1 cellular context compared by ENCODE assay signal in the genomic region with DNA sequence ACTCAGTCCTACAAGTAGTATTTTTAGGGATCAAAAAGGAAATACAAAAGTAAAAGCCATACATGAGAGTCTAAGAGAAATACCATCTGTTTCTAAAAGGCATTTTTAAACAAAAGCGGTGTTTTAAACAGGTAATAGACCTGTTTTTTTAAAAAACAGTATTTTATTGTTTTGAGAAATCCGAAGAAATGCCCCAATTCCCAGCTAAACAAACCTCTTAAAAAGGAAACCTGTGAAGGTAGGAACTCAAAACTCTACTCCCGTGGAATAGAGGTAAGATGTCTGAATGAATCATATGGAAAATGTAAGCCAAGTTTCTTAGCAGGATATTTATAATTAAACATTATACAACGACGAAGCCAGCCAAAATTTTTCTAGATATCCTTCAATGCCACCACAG.
TF ChIP-seq lines count a peak whose summit lies in the region.

No MANE protein-coding gene starts in this region.

TF ChIP-seq in HepG2, 621 proteins besides CTCF, POLR2A, EP300 and RAD21:
- TF ChIP-seq TARDBP (CRISPR knock-in tag; IDR thresholded peaks at IDR 0.05) (no peak), HNRNPUL1 (IDR thresholded peaks at IDR 0.05; ENCODE audit: low read depth, low read length) (no peak), ISX (CRISPR knock-in tag; conservative IDR thresholded peaks at IDR 0.05) (no peak), ZNF678 (CRISPR knock-in tag; IDR thresholded peaks at IDR 0.05) (no peak), TSC22D2 (CRISPR knock-in tag; IDR thresholded peaks at IDR 0.05; ENCODE audit: borderline replicate concordance) (no peak), HHEX (CRISPR knock-in tag; IDR thresholded peaks at IDR 0.05) (no peak), ZNF615 (CRISPR knock-in tag; IDR thresholded peaks at IDR 0.05; ENCODE audit: borderline replicate concordance) (no peak)
- TF ChIP-seq, protein P1, sequence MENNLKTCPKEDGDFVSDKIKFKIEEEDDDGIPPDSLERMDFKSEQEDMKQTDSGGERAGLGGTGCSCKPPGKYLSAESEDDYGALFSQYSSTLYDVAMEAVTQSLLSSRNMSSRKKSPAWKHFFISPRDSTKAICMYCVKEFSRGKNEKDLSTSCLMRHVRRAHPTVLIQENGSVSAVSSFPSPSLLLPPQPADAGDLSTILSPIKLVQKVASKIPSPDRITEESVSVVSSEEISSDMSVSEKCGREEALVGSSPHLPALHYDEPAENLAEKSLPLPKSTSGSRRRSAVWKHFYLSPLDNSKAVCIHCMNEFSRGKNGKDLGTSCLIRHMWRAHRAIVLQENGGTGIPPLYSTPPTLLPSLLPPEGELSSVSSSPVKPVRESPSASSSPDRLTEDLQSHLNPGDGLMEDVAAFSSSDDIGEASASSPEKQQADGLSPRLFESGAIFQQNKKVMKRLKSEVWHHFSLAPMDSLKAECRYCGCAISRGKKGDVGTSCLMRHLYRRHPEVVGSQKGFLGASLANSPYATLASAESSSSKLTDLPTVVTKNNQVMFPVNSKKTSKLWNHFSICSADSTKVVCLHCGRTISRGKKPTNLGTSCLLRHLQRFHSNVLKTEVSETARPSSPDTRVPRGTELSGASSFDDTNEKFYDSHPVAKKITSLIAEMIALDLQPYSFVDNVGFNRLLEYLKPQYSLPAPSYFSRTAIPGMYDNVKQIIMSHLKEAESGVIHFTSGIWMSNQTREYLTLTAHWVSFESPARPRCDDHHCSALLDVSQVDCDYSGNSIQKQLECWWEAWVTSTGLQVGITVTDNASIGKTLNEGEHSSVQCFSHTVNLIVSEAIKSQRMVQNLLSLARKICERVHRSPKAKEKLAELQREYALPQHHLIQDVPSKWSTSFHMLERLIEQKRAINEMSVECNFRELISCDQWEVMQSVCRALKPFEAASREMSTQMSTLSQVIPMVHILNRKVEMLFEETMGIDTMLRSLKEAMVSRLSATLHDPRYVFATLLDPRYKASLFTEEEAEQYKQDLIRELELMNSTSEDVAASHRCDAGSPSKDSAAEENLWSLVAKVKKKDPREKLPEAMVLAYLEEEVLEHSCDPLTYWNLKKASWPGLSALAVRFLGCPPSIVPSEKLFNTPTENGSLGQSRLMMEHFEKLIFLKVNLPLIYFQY (CRISPR knock-in tag; IDR thresholded peaks at IDR 0.05; ENCODE audit: borderline replicate concordance) = no peak
- TF ChIP-seq, protein P2, sequence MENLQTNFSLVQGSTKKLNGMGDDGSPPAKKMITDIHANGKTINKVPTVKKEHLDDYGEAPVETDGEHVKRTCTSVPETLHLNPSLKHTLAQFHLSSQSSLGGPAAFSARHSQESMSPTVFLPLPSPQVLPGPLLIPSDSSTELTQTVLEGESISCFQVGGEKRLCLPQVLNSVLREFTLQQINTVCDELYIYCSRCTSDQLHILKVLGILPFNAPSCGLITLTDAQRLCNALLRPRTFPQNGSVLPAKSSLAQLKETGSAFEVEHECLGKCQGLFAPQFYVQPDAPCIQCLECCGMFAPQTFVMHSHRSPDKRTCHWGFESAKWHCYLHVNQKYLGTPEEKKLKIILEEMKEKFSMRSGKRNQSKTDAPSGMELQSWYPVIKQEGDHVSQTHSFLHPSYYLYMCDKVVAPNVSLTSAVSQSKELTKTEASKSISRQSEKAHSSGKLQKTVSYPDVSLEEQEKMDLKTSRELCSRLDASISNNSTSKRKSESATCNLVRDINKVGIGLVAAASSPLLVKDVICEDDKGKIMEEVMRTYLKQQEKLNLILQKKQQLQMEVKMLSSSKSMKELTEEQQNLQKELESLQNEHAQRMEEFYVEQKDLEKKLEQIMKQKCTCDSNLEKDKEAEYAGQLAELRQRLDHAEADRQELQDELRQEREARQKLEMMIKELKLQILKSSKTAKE (CRISPR knock-in tag; IDR thresholded peaks at IDR 0.05; ENCODE audit: borderline replicate concordance) = no peak
- TF ChIP-seq, protein P3, sequence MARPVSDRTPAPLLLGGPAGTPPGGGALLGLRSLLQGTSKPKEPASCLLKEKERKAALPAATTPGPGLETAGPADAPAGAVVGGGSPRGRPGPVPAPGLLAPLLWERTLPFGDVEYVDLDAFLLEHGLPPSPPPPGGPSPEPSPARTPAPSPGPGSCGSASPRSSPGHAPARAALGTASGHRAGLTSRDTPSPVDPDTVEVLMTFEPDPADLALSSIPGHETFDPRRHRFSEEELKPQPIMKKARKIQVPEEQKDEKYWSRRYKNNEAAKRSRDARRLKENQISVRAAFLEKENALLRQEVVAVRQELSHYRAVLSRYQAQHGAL (CRISPR knock-in tag; IDR thresholded peaks at IDR 0.05; ENCODE audit: not compliant biosample characterization) = no peak
- TF ChIP-seq, protein P4, sequence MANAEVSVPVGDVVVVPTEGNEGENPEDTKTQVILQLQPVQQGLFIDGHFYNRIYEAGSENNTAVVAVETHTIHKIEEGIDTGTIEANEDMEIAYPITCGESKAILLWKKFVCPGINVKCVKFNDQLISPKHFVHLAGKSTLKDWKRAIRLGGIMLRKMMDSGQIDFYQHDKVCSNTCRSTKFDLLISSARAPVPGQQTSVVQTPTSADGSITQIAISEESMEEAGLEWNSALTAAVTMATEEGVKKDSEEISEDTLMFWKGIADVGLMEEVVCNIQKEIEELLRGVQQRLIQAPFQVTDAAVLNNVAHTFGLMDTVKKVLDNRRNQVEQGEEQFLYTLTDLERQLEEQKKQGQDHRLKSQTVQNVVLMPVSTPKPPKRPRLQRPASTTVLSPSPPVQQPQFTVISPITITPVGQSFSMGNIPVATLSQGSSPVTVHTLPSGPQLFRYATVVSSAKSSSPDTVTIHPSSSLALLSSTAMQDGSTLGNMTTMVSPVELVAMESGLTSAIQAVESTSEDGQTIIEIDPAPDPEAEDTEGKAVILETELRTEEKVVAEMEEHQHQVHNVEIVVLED (CRISPR knock-in tag; IDR thresholded peaks at IDR 0.05; ENCODE audit: borderline replicate concordance) = no peak
